7 cellular contexts compared by ENCODE assay signal in genomic region chr4:145935253-145936141, GRCh38. TPM values are rescaled to one million over a fixed set of nuclear protein-coding genes. Genes with fewer than 3 reads are reported as not detected.
DNase-seq lines count a peak whose midpoint lies in the region; ATAC-seq and TF ChIP-seq lines count a peak whose summit lies in the region.

No MANE protein-coding gene starts in this region.

- peak; percentile 35 for ATAC-seq in GM21423 (IDR thresholded peaks at IDR 0.05; ENCODE audit: unreplicated experiment)

- H3K4me1 ChIP-seq in ES-I3 (ENCODE audit: insufficient read depth, low read length) (peaks cover 28% of the 10 kb centered on the region), smooth muscle cell (ENCODE audit: low read depth) (peaks cover 17% of the 10 kb centered on the region)

- H4K20me1 ChIP-seq in smooth muscle cell (ENCODE audit: low read depth) = peaks cover 29% of the 10 kb centered on the region

- DNase-seq in LNCaP clone FGC (ENCODE audit: low read depth) (no peak), astrocyte of the hippocampus (ENCODE audit: low read depth, low spot score) (peak; percentile 23), iPS-NIHi11 (ENCODE audit: low spot score) (peak; percentile 50), smooth muscle cell (lab: John Stamatoyannopoulos, UW; ENCODE audit: unreplicated experiment) (no peak)
- no peak for DNase-seq in activated CD4-positive, CD25-positive, alpha-beta regulatory T cell (lab: John Stamatoyannopoulos, UW)

- H3F3A ChIP-seq in smooth muscle cell (ENCODE audit: low read depth) = no peaks in the 10 kb centered on the region

- peak overlapping the region; percentile 92 for H3K9ac ChIP-seq in ES-I3 (ENCODE audit: low read depth, low read length)
- peak overlapping the region; percentile 80 for H3K9ac ChIP-seq in smooth muscle cell (ENCODE audit: low read depth)

- no peaks in the 10 kb centered on the region; the same call in 1 of the 2 replicates for H3K36me3 ChIP-seq in ES-I3 (ENCODE audit: insufficient read depth, low read length)
- no peaks in the 10 kb centered on the region for H3K36me3 ChIP-seq in smooth muscle cell (ENCODE audit: low read depth)

- peak overlapping the region; percentile 87 for H3K4me2 ChIP-seq in smooth muscle cell

- H3K27me3 ChIP-seq in smooth muscle cell (ENCODE audit: low read depth) = no peaks in the 10 kb centered on the region

- TF ChIP-seq CTCF in LNCaP clone FGC (IDR thresholded peaks at IDR 0.05; ENCODE audit: control insufficient read depth, extremely low read depth, insufficient read depth) (no peak), smooth muscle cell (IDR thresholded peaks at IDR 0.05; ENCODE audit: borderline replicate concordance, insufficient read depth, poor library complexity, severe bottlenecking) (no peak)

- peaks cover 53% of the 10 kb centered on the region for H3K79me2 ChIP-seq in smooth muscle cell (ENCODE audit: low read depth)

- H3K9me3 ChIP-seq in ES-I3 (ENCODE audit: control insufficient read depth, insufficient read depth, low read length) = no peaks in the 10 kb centered on the region
- H3K9me3 ChIP-seq in smooth muscle cell (replicated peaks; ENCODE audit: low read depth) = no peaks in the 10 kb centered on the region

- H3K4me3 ChIP-seq in LNCaP clone FGC (ENCODE audit: low read depth, low read length) (peak overlapping the region; percentile 85), smooth muscle cell (peak overlapping the region; percentile 97)

- peak overlapping the region; percentile 47 for H2AFZ ChIP-seq in smooth muscle cell (ENCODE audit: low read depth)

- peak overlapping the region; percentile 89 for H3K27ac ChIP-seq in smooth muscle cell (ENCODE audit: low read depth)

- WGBS in smooth muscle cell (ENCODE audit: low lambda C conversion rate) = 3% methylated on average over 16 of the region's 18 CpGs

RNA-seq across cellular contexts. Expression of gene ZNF827, which starts 3.1 kb away (rescaled TPM):
- 8.3 and 12.8 TPM in 2 replicates for total RNA-seq in smooth muscle cell
- polyA plus RNA-seq in smooth muscle cell = 6.5 and 8.7 TPM in 2 replicates

Comparison
In these comparisons a context has a peak if more than half of its experiments do, and no peak if none do; other contexts are left out.
1. DNase-seq: peak in astrocyte of the hippocampus (single experiment) and iPS-NIHi11 (single experiment); none in LNCaP clone FGC (single experiment), smooth muscle cell (single experiment) and activated CD4-positive, CD25-positive, alpha-beta regulatory T cell (0 of 4).